ENCODE assay signal across 8 cellular contexts in the genomic region with DNA sequence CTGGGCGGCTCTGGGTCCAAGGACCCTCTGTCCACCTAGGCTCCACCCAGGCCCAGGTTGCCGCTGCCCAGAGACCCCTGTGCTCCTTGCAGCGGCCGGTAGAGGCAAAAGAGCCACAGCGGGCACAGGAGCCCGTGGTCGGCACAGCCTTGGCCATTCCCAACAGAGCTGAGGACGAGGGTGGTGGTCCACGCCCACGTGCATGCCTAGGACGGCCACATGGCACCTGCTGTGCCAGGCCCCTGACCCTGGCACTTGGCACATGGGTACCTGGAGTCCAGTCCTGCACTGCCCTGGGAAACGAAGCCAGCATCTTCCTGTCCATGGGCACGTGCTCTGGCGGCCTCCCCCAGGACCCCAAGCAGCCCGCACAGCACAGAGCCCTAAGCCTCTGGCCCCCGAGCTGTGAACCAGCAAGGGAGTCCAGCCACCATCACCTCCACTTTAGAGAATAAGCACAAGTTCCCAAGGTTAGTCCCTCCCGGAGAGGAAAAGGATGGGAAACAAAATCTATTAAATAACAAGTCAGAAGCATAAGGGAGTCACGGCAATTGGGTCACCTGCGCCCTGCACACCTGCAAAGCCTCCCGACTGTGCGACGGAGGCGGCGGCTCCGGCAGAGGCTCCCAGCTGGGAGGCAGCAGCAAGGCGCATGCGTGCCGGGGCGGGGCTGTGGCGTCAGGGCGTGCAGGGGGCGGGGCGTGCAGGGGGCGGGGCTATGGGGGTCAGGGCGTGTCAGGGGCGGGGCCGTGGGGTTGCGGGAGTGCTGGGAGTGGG. TPM values are rescaled to one million over a fixed set of nuclear protein-coding genes. Genes with fewer than 3 reads are reported as not detected.
DNase-seq lines count a peak whose midpoint lies in the region; ATAC-seq and TF ChIP-seq lines count a peak whose summit lies in the region.

No MANE protein-coding gene starts in this region.

- H3K27me3 Mint-ChIP-seq in glutamatergic neuron (ENCODE audit: unreplicated experiment) (peaks cover 24% of the 10 kb centered on the region), HFFc6 (ENCODE audit: insufficient read depth) (peaks cover 14% of the 10 kb centered on the region)

- no peaks in the 10 kb centered on the region for H3K79me2 ChIP-seq in smooth muscle cell (ENCODE audit: low read depth)

- H3K27ac Mint-ChIP-seq in glutamatergic neuron (ENCODE audit: unreplicated experiment): peak overlapping the region; percentile 66
- no peak overlapping the region for H3K27ac Mint-ChIP-seq in HFFc6

- H3K9ac ChIP-seq in smooth muscle cell (ENCODE audit: low read depth): no peak overlapping the region

- no peaks in the 10 kb centered on the region for H3K9me3 ChIP-seq in smooth muscle cell (replicated peaks; ENCODE audit: low read depth)

- peaks cover 9% of the 10 kb centered on the region for H3K4me1 ChIP-seq in smooth muscle cell (ENCODE audit: low read depth)

- H3K4me3 Mint-ChIP-seq in glutamatergic neuron (ENCODE audit: unreplicated experiment): peak overlapping the region; percentile 34
- no peak overlapping the region for H3K4me3 Mint-ChIP-seq in HFFc6

- no peaks in the 10 kb centered on the region for H3F3A ChIP-seq in smooth muscle cell (ENCODE audit: low read depth)

- H2AFZ ChIP-seq in smooth muscle cell (ENCODE audit: low read depth): peak overlapping the region; percentile 59

- no peaks in the 10 kb centered on the region for H3K36me3 ChIP-seq in smooth muscle cell (ENCODE audit: low read depth)

- no peaks in the 10 kb centered on the region for H3K27me3 ChIP-seq in smooth muscle cell (ENCODE audit: low read depth)

- peak overlapping the region; percentile 85 for H3K4me2 ChIP-seq in smooth muscle cell

- no peak for TF ChIP-seq CTCF in GM12864 (IDR thresholded peaks at IDR 0.05; ENCODE audit: low read depth, low read length, missing control alignments)
- TF ChIP-seq CTCF in glutamatergic neuron (IDR thresholded peaks at IDR 0.05; ENCODE audit: partially characterized antibody, unreplicated experiment): no peak
- no peak for TF ChIP-seq CTCF in smooth muscle cell (IDR thresholded peaks at IDR 0.05; ENCODE audit: borderline replicate concordance, insufficient read depth, poor library complexity, severe bottlenecking)
- TF ChIP-seq CTCF in HFFc6 (IDR thresholded peaks at IDR 0.05): no peak

- H3K4me3 ChIP-seq in GM12864 (ENCODE audit: low read depth, low read length): peak overlapping the region; percentile 0
- peak overlapping the region; percentile 42 for H3K4me3 ChIP-seq in smooth muscle cell

- H3K27ac ChIP-seq in smooth muscle cell (ENCODE audit: low read depth): no peak overlapping the region

- H3K4me1 Mint-ChIP-seq in glutamatergic neuron (ENCODE audit: low read depth, unreplicated experiment) (peaks cover 20% of the 10 kb centered on the region), HFFc6 (ENCODE audit: low read depth) (no peaks in the 10 kb centered on the region)

- ATAC-seq in HG03280 (IDR thresholded peaks at IDR 0.05; ENCODE audit: unreplicated experiment): no peak

- no peaks in the 10 kb centered on the region for H3K36me3 Mint-ChIP-seq in glutamatergic neuron (ENCODE audit: unreplicated experiment)
- no peaks in the 10 kb centered on the region for H3K36me3 Mint-ChIP-seq in HFFc6 (ENCODE audit: low read depth)

- H3K9me3 Mint-ChIP-seq in glutamatergic neuron (ENCODE audit: unreplicated experiment): peaks cover 17% of the 10 kb centered on the region
- no peaks in the 10 kb centered on the region for H3K9me3 Mint-ChIP-seq in HFFc6

- DNase-seq in GM12864 (ENCODE audit: low read depth) (no peak), NCI-H2029 treated with DMSO at 0.1 percent for 48 hours (lab: John Stamatoyannopoulos, UW) (peak; percentile 2), activated T-cell treated with anti-CD3 and anti-CD28 coated beads for 24 hours (ENCODE audit: low read depth) (peak; percentile 53), glutamatergic neuron (peak; percentile 61), smooth muscle cell (lab: John Stamatoyannopoulos, UW; ENCODE audit: unreplicated experiment) (peak; percentile 49), HFFc6 (no peak), globus pallidus (ENCODE audit: low spot score) (no peak)

- H4K20me1 ChIP-seq in smooth muscle cell (ENCODE audit: low read depth): no peaks in the 10 kb centered on the region

- WGBS in smooth muscle cell (ENCODE audit: low lambda C conversion rate): 41% methylated on average over 34 of the region's 38 CpGs

RNA-seq across cellular contexts. Expression of a gene that starts 59.1 kb away (rescaled TPM):
- total RNA-seq in glutamatergic neuron (ENCODE audit: unreplicated experiment) (69.2 TPM), smooth muscle cell (1.4 and 2.3 TPM in 2 replicates)
- polyA plus RNA-seq in smooth muscle cell: 9.2 and 13.2 TPM in 2 replicates
- 1 to 10 TPM; 5.5 to 8.3 (median 7.2) TPM for total RNA-seq in HFFc6 (2021; fragmentation: NEBNext Ultra II Directional; extraction: Animal tissue kit (Norgen Biotek cat#: 25700))

Comparison
In these comparisons a context has a peak if more than half of its experiments do, and no peak if none do; other contexts are left out.
1. DNase-seq: peak in NCI-H2029 treated with DMSO at 0.1 percent for 48 hours (single experiment), activated T-cell treated with anti-CD3 and anti-CD28 coated beads for 24 hours (single experiment), glutamatergic neuron (single experiment) and smooth muscle cell (single experiment); none in GM12864 (single experiment), HFFc6 (single experiment) and globus pallidus (single experiment).